In the genomic region with DNA sequence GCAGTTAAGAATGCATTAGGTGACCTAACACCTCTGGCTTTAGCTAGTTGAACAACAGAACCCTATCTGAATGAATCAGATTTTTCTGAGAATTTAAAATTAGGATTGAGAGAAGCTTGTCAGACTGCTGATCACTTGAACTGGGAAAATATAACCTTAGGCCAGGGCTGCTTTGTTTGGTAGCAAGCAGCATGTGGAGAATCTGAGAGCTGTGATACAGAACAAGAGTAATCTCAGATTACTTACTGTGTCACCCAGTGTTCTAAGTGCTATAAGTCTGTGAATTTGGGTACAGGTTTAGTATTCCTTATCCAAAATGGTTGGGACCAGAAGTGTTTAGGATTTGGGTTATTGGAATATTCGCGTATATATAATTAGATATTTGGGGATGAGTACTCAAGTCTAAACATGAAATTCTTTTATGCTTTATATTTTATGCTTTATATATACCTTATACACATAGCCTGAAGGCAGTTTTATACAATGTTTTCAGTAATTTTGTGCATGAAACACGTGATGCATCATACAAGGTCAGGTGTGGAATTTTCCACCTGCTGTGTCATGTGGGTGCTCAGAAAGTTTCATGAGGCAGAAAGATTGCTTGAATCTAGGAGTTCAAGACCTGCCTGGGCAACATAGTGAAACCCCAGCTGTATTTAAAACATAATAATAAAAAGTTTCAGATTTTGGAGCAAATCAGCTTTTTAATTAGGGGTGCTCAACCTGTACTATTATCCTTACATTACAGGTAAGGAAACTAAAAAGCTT, we compare ENCODE assay signal across 28 cellular contexts. TPM values are rescaled to one million over a fixed set of nuclear protein-coding genes. Genes with fewer than 3 reads are reported as not detected.
DNase-seq lines count a peak whose midpoint lies in the region; ATAC-seq and TF ChIP-seq lines count a peak whose summit lies in the region.
"Had no signal": no experiment of that assay in that cellular context is flagged by ENCODE, and none has a peak within 500 bp of the region (broad histone marks: within the 10 kb centered on the region; RNA-seq: fewer than 3 reads in every experiment).

No MANE protein-coding gene starts in this region.

- H3K4me1 Mint-ChIP-seq in activated T-cell treated with anti-CD3 and anti-CD28 coated beads, Interleukin-2, amount 50 U/mL, for 24 hours (ENCODE audit: low read depth), result peaks cover 81% of the 10 kb centered on the region
- peaks cover 35% of the 10 kb centered on the region for H3K4me1 Mint-ChIP-seq in memory B cell
- H3K4me1 Mint-ChIP-seq in stimulated activated memory B cell treated with anti-CD40 and anti-IgM and Interleukin-4, amounts not matched to agents 10 μg/mL and 1 μg/mL and 100 μg/mL, for 72 hours, result peaks cover 59% of the 10 kb centered on the region
- peaks cover 50% of the 10 kb centered on the region for H3K4me1 Mint-ChIP-seq in HFFc6 (ENCODE audit: low read depth)

- TF ChIP-seq CTCF in HFFc6 (IDR thresholded peaks at IDR 0.05), result no peak

- no peaks in the 10 kb centered on the region for H3K36me3 Mint-ChIP-seq in activated T-cell treated with anti-CD3 and anti-CD28 coated beads, Interleukin-2, amount 50 U/mL, for 24 hours (ENCODE audit: low read depth)
- peaks cover 2% of the 10 kb centered on the region for H3K36me3 Mint-ChIP-seq in memory B cell
- H3K36me3 Mint-ChIP-seq in stimulated activated memory B cell treated with anti-CD40 and anti-IgM and Interleukin-4, amounts not matched to agents 10 μg/mL and 1 μg/mL and 100 μg/mL, for 72 hours, result peaks cover 5% of the 10 kb centered on the region
- H3K36me3 Mint-ChIP-seq in HFFc6 (ENCODE audit: low read depth), result no peaks in the 10 kb centered on the region
- H3K36me3 Mint-ChIP-seq: natural killer cell had no signal

- ATAC-seq in memory B cell (ENCODE audit: low read depth), result no peak
- no peak for ATAC-seq in stimulated activated memory B cell treated with anti-CD40 and anti-IgM and Interleukin-4, amounts not matched to agents 10 μg/mL and 1 μg/mL and 100 μg/mL, for 72 hours
- no peak for ATAC-seq in HG02885 (IDR thresholded peaks at IDR 0.05; ENCODE audit: poor library complexity, unreplicated experiment)
- ATAC-seq: esophagus mucosa; HCT116; natural killer cell; Panc1; stimulated activated naive B cell treated with anti-CD40 and anti-IgM and Interleukin-4, amounts not matched to agents 10 μg/mL and 1 μg/mL and 100 μg/mL, for 72 hours; upper lobe of right lung had no signal

- peak overlapping the region; percentile 57 for H3K27ac Mint-ChIP-seq in activated T-cell treated with anti-CD3 and anti-CD28 coated beads, Interleukin-2, amount 50 U/mL, for 24 hours
- H3K27ac Mint-ChIP-seq in memory B cell (peak overlapping the region; percentile 16), HFFc6 (no peak overlapping the region)
- H3K27ac Mint-ChIP-seq in stimulated activated memory B cell treated with anti-CD40 and anti-IgM and Interleukin-4, amounts not matched to agents 10 μg/mL and 1 μg/mL and 100 μg/mL, for 72 hours, result peak overlapping the region; percentile 20
- H3K27ac Mint-ChIP-seq: dendritic cell treated with granulocyte-macrophage colony-stimulating factor and Interleukin-4, amounts not matched to agents 40 ng/mL and 50 ng/mL, for 4 days; endodermal cell; natural killer cell; stimulated activated naive B cell treated with anti-CD40 and anti-IgM and Interleukin-4, amounts not matched to agents 10 μg/mL and 1 μg/mL and 100 μg/mL, for 72 hours had no signal

- H3K4me3 Mint-ChIP-seq in activated T-cell treated with anti-CD3 and anti-CD28 coated beads, Interleukin-2, amount 50 U/mL, for 24 hours, result no peak overlapping the region
- H3K4me3 Mint-ChIP-seq in memory B cell, result no peak overlapping the region
- H3K4me3 Mint-ChIP-seq in stimulated activated memory B cell treated with anti-CD40 and anti-IgM and Interleukin-4, amounts not matched to agents 10 μg/mL and 1 μg/mL and 100 μg/mL, for 72 hours, result no peak overlapping the region
- no peak overlapping the region for H3K4me3 Mint-ChIP-seq in HFFc6
- H3K4me3 Mint-ChIP-seq: dendritic cell treated with granulocyte-macrophage colony-stimulating factor and Interleukin-4, amounts not matched to agents 40 ng/mL and 50 ng/mL, for 4 days; endodermal cell; natural killer cell; stimulated activated naive B cell treated with anti-CD40 and anti-IgM and Interleukin-4, amounts not matched to agents 10 μg/mL and 1 μg/mL and 100 μg/mL, for 72 hours had no signal

- no peak for DNase-seq in activated T-cell treated with anti-CD3 and anti-CD28 coated beads, Interleukin-2, amount 50 U/mL, for 24 hours
- DNase-seq in activated T-cell treated with anti-CD3 and anti-CD28 coated beads, Interleukin-2, amount 50 U/mL, for 48 hours, result no peak
- peak; percentile 15 for DNase-seq in stimulated activated CD4-positive, alpha-beta T cell treated with anti-CD3 and anti-CD28 coated beads, Interleukin-1b, Interleukin-23, amount 100 ng/mL, for 48 hours
- DNase-seq in stimulated activated CD4-positive, alpha-beta T cell treated with anti-CD3 and anti-CD28 coated beads, Interleukin-4, amount 100 ng/mL, for 4 hours, result no peak
- DNase-seq in memory B cell (ENCODE audit: low spot score in 2 of 2) (no peak), HFFc6 (no peak)
- DNase-seq: activated T-cell treated with anti-CD3 and anti-CD28 coated beads, Interleukin-2, amount 50 U/mL, for 1 hour; BE2C; central memory CD4-positive, alpha-beta T cell; COR-L47; DMS79; endodermal cell; GF-D8; mesendoderm; natural killer cell; NCI-H1105 treated with DMSO at 0.1 percent for 48 hours; NCI-H2029; NCI-H226; SIG-M5; stimulated activated naive B cell treated with anti-CD40 and anti-IgM and Interleukin-4, amounts not matched to agents 10 μg/mL and 1 μg/mL and 100 μg/mL, for 72 hours; T-helper 9 cell; upper lobe of right lung had no signal

- no peaks in the 10 kb centered on the region for H3K9me3 Mint-ChIP-seq in activated T-cell treated with anti-CD3 and anti-CD28 coated beads, Interleukin-2, amount 50 U/mL, for 24 hours
- H3K9me3 Mint-ChIP-seq in memory B cell (peaks cover 3% of the 10 kb centered on the region), HFFc6 (no peaks in the 10 kb centered on the region)
- H3K9me3 Mint-ChIP-seq in stimulated activated memory B cell treated with anti-CD40 and anti-IgM and Interleukin-4, amounts not matched to agents 10 μg/mL and 1 μg/mL and 100 μg/mL, for 72 hours, result peaks cover 3% of the 10 kb centered on the region
- H3K9me3 Mint-ChIP-seq: dendritic cell treated with granulocyte-macrophage colony-stimulating factor and Interleukin-4, amounts not matched to agents 40 ng/mL and 50 ng/mL, for 4 days; endodermal cell; natural killer cell had no signal

- H3K27me3 Mint-ChIP-seq in activated T-cell treated with anti-CD3 and anti-CD28 coated beads, Interleukin-2, amount 50 U/mL, for 24 hours, result no peaks in the 10 kb centered on the region
- H3K27me3 Mint-ChIP-seq in memory B cell, result no peaks in the 10 kb centered on the region
- H3K27me3 Mint-ChIP-seq in stimulated activated memory B cell treated with anti-CD40 and anti-IgM and Interleukin-4, amounts not matched to agents 10 μg/mL and 1 μg/mL and 100 μg/mL, for 72 hours, result no peaks in the 10 kb centered on the region
- H3K27me3 Mint-ChIP-seq in HFFc6 (ENCODE audit: insufficient read depth), result no peaks in the 10 kb centered on the region; the same call in 1 of the 2 replicates
- H3K27me3 Mint-ChIP-seq: dendritic cell treated with granulocyte-macrophage colony-stimulating factor and Interleukin-4, amounts not matched to agents 40 ng/mL and 50 ng/mL, for 4 days; stimulated activated naive B cell treated with anti-CD40 and anti-IgM and Interleukin-4, amounts not matched to agents 10 μg/mL and 1 μg/mL and 100 μg/mL, for 72 hours had no signal

RNA-seq across cellular contexts. Expression of gene CHD1, which starts 8.3 kb away (rescaled TPM):
- 10 to 100 TPM; 18.1 to 25.0 (median 20.8) TPM for total RNA-seq in HFFc6 (2021; fragmentation: NEBNext Ultra II Directional; extraction: Animal tissue kit (Norgen Biotek cat#: 25700))
